1 cellular context compared by ENCODE assay signal in genomic region chr3:177827517-177828249, GRCh38.
TF ChIP-seq lines count a peak whose summit lies in the region.

No MANE protein-coding gene starts in this region.

TF ChIP-seq in HepG2, 621 proteins besides CTCF, POLR2A, EP300 and RAD21 (continued from another document and continues in another):
- TF ChIP-seq RNF219 (CRISPR knock-in tag; IDR thresholded peaks at IDR 0.05), result no peak
- 0 out of 2 replicates have a peak, but pooled peaks have one; percentile 33 for TF ChIP-seq THRA (CRISPR knock-in tag; IDR thresholded peaks at IDR 0.05; ENCODE audit: borderline replicate concordance)
- TF ChIP-seq FOXA1 (IDR thresholded peaks at IDR 0.05), result no peak
- TF ChIP-seq FOXA1 (CRISPR knock-in tag; IDR thresholded peaks at IDR 0.05), result peak; percentile 68
- TF ChIP-seq ZNF710 (CRISPR knock-in tag; IDR thresholded peaks at IDR 0.05; ENCODE audit: borderline replicate concordance), result peak; percentile 66; the same call in 1 of the 2 replicates
- peak; percentile 40; the same call in 1 of the 2 replicates for TF ChIP-seq HNF4G (IDR thresholded peaks at IDR 0.05; ENCODE audit: borderline replicate concordance, low read depth, low read length)
- no peak for TF ChIP-seq HNF4G (CRISPR knock-in tag; IDR thresholded peaks at IDR 0.05; ENCODE audit: borderline replicate concordance, low read depth)
- TF ChIP-seq ZXDC (CRISPR knock-in tag; IDR thresholded peaks at IDR 0.05), result no peak
- peak; percentile 20; the same call in 1 of the 2 replicates for TF ChIP-seq MED13 (CRISPR knock-in tag; IDR thresholded peaks at IDR 0.05)
- TF ChIP-seq PHF5A (CRISPR knock-in tag; IDR thresholded peaks at IDR 0.05; ENCODE audit: low read depth, unreplicated experiment), result peak; percentile 66
- peak; percentile 100 for TF ChIP-seq ARID3A (IDR thresholded peaks at IDR 0.05; ENCODE audit: low read depth, low read length)
- TF ChIP-seq THAP7 (CRISPR knock-in tag; IDR thresholded peaks at IDR 0.05), result no peak
- TF ChIP-seq ERF (CRISPR knock-in tag; IDR thresholded peaks at IDR 0.05), result peak; percentile 47; the same call in 1 of the 2 replicates
- 0 out of 2 replicates have a peak, but pooled peaks have one; percentile 30 for TF ChIP-seq CSRNP1 (CRISPR knock-in tag; IDR thresholded peaks at IDR 0.05)
- peak; percentile 24; the same call in 1 of the 2 replicates for TF ChIP-seq HNF1A (IDR thresholded peaks at IDR 0.05; ENCODE audit: low read depth)
- peak; percentile 65; the same call in 1 of the 2 replicates for TF ChIP-seq HNF1A (CRISPR knock-in tag; IDR thresholded peaks at IDR 0.05; ENCODE audit: borderline replicate concordance)
- peak; percentile 44; the same call in 1 of the 2 replicates for TF ChIP-seq ZFP90 (CRISPR knock-in tag; IDR thresholded peaks at IDR 0.05; ENCODE audit: borderline replicate concordance)
- TF ChIP-seq ZNF580 (CRISPR knock-in tag; IDR thresholded peaks at IDR 0.05; ENCODE audit: borderline replicate concordance, low read depth), result peak; percentile 45; the same call in 1 of the 2 replicates
- peak; percentile 57; the same call in 1 of the 2 replicates for TF ChIP-seq PPARG (CRISPR knock-in tag; conservative IDR thresholded peaks at IDR 0.05)
- TF ChIP-seq TIGD3 (CRISPR knock-in tag; IDR thresholded peaks at IDR 0.05; ENCODE audit: borderline replicate concordance), result no peak
- TF ChIP-seq SMC3 (IDR thresholded peaks at IDR 0.05; ENCODE audit: low read length), result peak; percentile 22; the same call in 1 of the 2 replicates
- peak; percentile 56; the same call in 1 of the 2 replicates for TF ChIP-seq MAX (IDR thresholded peaks at IDR 0.05)
